ENCODE assay signal across 1 cellular context in the genomic region with DNA sequence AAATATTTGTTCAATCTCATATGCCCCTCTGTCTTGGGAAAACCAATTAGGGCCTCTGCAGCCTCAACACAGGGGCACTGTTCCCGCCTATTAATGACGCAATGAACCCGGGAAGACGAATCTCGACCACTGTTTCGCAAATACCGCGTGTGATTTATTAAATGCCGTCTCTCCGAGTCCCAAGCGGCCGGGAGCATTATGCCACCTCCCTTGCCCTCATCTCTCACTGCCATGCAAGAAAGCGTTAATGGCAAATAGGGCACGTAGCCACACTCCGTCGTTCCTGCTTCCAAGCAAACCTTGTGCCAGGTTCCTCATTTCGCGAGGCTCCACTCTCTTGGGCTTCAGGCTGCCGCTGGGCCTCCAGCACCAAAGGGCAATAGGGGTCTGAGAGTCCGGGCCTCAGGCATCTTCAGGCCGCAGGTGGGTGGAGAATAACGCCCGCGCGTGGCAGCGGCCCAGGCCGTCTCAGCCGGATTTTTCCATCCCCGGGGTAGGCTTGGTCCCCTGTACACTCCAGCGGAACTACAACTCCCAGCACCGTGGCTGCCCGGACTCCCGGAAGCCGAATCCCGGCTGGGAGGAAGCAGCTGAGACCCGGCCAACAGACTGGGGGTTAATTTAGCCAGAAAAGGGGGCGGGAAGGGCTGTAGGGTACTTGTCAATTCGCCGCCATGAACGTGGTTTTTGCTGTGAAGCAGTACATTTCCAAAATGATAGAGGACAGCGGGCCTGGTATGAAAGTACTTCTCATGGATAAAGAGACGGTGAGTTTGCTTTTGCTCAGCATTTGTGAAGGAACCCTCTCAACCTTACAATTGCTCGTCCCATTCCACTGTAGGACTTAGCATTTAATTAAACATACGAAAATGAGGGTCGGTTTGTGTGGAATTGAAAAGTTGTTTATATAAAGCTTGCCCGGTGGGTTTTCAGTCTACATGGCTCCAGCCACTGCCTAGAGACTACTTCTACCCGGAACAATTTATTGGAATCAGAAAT.
TF ChIP-seq lines count a peak whose summit lies in the region.

A gene with protein sequence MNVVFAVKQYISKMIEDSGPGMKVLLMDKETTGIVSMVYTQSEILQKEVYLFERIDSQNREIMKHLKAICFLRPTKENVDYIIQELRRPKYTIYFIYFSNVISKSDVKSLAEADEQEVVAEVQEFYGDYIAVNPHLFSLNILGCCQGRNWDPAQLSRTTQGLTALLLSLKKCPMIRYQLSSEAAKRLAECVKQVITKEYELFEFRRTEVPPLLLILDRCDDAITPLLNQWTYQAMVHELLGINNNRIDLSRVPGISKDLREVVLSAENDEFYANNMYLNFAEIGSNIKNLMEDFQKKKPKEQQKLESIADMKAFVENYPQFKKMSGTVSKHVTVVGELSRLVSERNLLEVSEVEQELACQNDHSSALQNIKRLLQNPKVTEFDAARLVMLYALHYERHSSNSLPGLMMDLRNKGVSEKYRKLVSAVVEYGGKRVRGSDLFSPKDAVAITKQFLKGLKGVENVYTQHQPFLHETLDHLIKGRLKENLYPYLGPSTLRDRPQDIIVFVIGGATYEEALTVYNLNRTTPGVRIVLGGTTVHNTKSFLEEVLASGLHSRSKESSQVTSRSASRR (plus strand): TSS at position 593 of the 999 bp plus-strand sequence. CDS start 82 bp downstream, at position 675.

TF ChIP-seq in HEK293, 187 proteins besides CTCF, POLR2A, EP300 and RAD21 (continued from another document and continues in another):
- TF ChIP-seq, protein P1, sequence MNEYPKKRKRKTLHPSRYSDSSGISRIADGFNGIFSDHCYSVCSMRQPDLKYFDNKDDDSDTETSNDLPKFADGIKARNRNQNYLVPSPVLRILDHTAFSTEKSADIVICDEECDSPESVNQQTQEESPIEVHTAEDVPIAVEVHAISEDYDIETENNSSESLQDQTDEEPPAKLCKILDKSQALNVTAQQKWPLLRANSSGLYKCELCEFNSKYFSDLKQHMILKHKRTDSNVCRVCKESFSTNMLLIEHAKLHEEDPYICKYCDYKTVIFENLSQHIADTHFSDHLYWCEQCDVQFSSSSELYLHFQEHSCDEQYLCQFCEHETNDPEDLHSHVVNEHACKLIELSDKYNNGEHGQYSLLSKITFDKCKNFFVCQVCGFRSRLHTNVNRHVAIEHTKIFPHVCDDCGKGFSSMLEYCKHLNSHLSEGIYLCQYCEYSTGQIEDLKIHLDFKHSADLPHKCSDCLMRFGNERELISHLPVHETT (tag by site-specific recombination; IDR thresholded peaks at IDR 0.05) = peak; percentile 93
- TF ChIP-seq ZNF302 (tag by site-specific recombination; IDR thresholded peaks at IDR 0.05; ENCODE audit: low read depth) (no peak), ZNF24 (tag by site-specific recombination; IDR thresholded peaks at IDR 0.05) (peak; percentile 7), SALL2 (tag by site-specific recombination; IDR thresholded peaks at IDR 0.05; ENCODE audit: borderline replicate concordance) (no peak), ZNF274 (IDR thresholded peaks at IDR 0.05; ENCODE audit: low read length) (no peak), ZNF274 (tag by site-specific recombination; IDR thresholded peaks at IDR 0.05; ENCODE audit: borderline replicate concordance) (no peak), GFI1B (tag by site-specific recombination; IDR thresholded peaks at IDR 0.05) (peak; percentile 96), ZNF140 (tag by site-specific recombination; IDR thresholded peaks at IDR 0.05) (no peak), ZNF138 (tag by site-specific recombination; IDR thresholded peaks at IDR 0.05; ENCODE audit: borderline replicate concordance) (no peak), SCRT1 (tag by site-specific recombination; IDR thresholded peaks at IDR 0.05; ENCODE audit: borderline replicate concordance) (no peak; the same call in 1 of the 2 replicates), ZFP69B (tag by site-specific recombination; IDR thresholded peaks at IDR 0.05) (peak; percentile 76), ZNF776 (tag by site-specific recombination; IDR thresholded peaks at IDR 0.05; ENCODE audit: borderline replicate concordance) (no peak), ZNF549 (tag by site-specific recombination; IDR thresholded peaks at IDR 0.05) (no peak), ZNF157 (tag by site-specific recombination; IDR thresholded peaks at IDR 0.05) (no peak), ZNF223 (tag by site-specific recombination; IDR thresholded peaks at IDR 0.05) (no peak), ZEB2 (tag by site-specific recombination; IDR thresholded peaks at IDR 0.05) (peak; percentile 97), ZNF544 (tag by site-specific recombination; IDR thresholded peaks at IDR 0.05) (no peak), ZNF433 (tag by site-specific recombination; IDR thresholded peaks at IDR 0.05; ENCODE audit: low read depth) (no peak), ZNF837 (tag by site-specific recombination; IDR thresholded peaks at IDR 0.05) (no peak), ZNF747 (tag by site-specific recombination; IDR thresholded peaks at IDR 0.05) (no peak), ZNF155 (tag by site-specific recombination; IDR thresholded peaks at IDR 0.05) (no peak), ZBTB20 (tag by site-specific recombination; IDR thresholded peaks at IDR 0.05) (peak; percentile 100), ZNF248 (tag by site-specific recombination; IDR thresholded peaks at IDR 0.05) (no peak), ZNF114 (tag by site-specific recombination; IDR thresholded peaks at IDR 0.05) (no peak), ZNF561 (tag by site-specific recombination; IDR thresholded peaks at IDR 0.05; ENCODE audit: borderline replicate concordance) (peak; percentile 48; the same call in 1 of the 2 replicates), ZNF184 (tag by site-specific recombination; IDR thresholded peaks at IDR 0.05) (no peak)
- TF ChIP-seq, protein P2, sequence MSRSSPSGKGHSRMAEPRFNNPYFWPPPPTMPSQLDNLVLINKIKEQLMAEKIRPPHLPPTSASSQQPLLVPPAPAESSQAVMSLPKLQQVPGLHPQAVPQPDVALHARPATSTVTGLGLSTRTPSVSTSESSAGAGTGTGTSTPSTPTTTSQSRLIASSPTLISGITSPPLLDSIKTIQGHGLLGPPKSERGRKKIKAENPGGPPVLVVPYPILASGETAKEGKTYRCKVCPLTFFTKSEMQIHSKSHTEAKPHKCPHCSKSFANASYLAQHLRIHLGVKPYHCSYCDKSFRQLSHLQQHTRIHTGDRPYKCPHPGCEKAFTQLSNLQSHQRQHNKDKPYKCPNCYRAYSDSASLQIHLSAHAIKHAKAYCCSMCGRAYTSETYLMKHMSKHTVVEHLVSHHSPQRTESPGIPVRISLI (tag by site-specific recombination; IDR thresholded peaks at IDR 0.05) = no peak
- TF ChIP-seq, protein P3, sequence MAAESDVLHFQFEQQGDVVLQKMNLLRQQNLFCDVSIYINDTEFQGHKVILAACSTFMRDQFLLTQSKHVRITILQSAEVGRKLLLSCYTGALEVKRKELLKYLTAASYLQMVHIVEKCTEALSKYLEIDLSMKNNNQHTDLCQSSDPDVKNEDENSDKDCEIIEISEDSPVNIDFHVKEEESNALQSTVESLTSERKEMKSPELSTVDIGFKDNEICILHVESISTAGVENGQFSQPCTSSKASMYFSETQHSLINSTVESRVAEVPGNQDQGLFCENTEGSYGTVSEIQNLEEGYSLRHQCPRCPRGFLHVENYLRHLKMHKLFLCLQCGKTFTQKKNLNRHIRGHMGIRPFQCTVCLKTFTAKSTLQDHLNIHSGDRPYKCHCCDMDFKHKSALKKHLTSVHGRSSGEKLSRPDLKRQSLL (tag by site-specific recombination; IDR thresholded peaks at IDR 0.05) = 0 out of 2 replicates have a peak, but pooled peaks have one; percentile 22
- TF ChIP-seq, protein P4, sequence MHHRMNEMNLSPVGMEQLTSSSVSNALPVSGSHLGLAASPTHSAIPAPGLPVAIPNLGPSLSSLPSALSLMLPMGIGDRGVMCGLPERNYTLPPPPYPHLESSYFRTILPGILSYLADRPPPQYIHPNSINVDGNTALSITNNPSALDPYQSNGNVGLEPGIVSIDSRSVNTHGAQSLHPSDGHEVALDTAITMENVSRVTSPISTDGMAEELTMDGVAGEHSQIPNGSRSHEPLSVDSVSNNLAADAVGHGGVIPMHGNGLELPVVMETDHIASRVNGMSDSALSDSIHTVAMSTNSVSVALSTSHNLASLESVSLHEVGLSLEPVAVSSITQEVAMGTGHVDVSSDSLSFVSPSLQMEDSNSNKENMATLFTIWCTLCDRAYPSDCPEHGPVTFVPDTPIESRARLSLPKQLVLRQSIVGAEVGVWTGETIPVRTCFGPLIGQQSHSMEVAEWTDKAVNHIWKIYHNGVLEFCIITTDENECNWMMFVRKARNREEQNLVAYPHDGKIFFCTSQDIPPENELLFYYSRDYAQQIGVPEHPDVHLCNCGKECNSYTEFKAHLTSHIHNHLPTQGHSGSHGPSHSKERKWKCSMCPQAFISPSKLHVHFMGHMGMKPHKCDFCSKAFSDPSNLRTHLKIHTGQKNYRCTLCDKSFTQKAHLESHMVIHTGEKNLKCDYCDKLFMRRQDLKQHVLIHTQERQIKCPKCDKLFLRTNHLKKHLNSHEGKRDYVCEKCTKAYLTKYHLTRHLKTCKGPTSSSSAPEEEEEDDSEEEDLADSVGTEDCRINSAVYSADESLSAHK (tag by site-specific recombination; IDR thresholded peaks at IDR 0.05) = no peak; the same call in 1 of the 2 replicates
- TF ChIP-seq, protein P5, sequence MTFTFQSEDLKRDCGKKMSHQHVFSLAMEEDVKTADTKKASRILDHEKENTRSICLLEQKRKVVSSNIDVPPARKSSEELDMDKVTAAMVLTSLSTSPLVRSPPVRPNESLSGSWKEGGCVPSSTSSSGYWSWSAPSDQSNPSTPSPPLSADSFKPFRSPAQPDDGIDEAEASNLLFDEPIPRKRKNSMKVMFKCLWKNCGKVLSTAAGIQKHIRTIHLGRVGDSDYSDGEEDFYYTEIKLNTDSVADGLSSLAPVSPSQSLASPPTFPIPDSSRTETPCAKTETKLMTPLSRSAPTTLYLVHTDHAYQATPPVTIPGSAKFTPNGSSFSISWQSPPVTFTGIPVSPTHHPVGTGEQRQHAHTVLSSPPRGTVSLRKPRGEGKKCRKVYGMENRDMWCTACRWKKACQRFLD (tag by site-specific recombination; IDR thresholded peaks at IDR 0.05) = peak; percentile 54; the same call in 1 of the 2 replicates
- TF ChIP-seq, protein P6, sequence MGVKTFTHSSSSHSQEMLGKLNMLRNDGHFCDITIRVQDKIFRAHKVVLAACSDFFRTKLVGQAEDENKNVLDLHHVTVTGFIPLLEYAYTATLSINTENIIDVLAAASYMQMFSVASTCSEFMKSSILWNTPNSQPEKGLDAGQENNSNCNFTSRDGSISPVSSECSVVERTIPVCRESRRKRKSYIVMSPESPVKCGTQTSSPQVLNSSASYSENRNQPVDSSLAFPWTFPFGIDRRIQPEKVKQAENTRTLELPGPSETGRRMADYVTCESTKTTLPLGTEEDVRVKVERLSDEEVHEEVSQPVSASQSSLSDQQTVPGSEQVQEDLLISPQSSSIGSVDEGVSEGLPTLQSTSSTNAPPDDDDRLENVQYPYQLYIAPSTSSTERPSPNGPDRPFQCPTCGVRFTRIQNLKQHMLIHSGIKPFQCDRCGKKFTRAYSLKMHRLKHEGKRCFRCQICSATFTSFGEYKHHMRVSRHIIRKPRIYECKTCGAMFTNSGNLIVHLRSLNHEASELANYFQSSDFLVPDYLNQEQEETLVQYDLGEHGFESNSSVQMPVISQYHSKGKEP (tag by site-specific recombination; IDR thresholded peaks at IDR 0.05) = no peak; the same call in none of the 2 replicates
- TF ChIP-seq, protein P7, sequence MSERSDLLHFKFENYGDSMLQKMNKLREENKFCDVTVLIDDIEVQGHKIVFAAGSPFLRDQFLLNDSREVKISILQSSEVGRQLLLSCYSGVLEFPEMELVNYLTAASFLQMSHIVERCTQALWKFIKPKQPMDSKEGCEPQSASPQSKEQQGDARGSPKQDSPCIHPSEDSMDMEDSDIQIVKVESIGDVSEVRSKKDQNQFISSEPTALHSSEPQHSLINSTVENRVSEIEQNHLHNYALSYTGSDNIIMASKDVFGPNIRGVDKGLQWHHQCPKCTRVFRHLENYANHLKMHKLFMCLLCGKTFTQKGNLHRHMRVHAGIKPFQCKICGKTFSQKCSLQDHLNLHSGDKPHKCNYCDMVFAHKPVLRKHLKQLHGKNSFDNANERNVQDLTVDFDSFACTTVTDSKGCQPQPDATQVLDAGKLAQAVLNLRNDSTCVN (tag by site-specific recombination; optimal IDR thresholded peaks at IDR 0.05) = peak; percentile 58
- TF ChIP-seq, protein P8, sequence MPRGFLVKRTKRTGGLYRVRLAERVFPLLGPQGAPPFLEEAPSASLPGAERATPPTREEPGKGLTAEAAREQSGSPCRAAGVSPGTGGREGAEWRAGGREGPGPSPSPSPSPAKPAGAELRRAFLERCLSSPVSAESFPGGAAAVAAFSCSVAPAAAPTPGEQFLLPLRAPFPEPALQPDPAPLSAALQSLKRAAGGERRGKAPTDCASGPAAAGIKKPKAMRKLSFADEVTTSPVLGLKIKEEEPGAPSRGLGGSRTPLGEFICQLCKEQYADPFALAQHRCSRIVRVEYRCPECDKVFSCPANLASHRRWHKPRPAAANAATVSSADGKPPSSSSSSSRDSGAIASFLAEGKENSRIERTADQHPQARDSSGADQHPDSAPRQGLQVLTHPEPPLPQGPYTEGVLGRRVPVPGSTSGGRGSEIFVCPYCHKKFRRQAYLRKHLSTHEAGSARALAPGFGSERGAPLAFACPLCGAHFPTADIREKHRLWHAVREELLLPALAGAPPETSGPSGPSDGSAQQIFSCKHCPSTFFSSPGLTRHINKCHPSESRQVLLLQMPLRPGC (tag by site-specific recombination; IDR thresholded peaks at IDR 0.05) = no peak; the same call in 1 of the 2 replicates
- TF ChIP-seq, protein P9, sequence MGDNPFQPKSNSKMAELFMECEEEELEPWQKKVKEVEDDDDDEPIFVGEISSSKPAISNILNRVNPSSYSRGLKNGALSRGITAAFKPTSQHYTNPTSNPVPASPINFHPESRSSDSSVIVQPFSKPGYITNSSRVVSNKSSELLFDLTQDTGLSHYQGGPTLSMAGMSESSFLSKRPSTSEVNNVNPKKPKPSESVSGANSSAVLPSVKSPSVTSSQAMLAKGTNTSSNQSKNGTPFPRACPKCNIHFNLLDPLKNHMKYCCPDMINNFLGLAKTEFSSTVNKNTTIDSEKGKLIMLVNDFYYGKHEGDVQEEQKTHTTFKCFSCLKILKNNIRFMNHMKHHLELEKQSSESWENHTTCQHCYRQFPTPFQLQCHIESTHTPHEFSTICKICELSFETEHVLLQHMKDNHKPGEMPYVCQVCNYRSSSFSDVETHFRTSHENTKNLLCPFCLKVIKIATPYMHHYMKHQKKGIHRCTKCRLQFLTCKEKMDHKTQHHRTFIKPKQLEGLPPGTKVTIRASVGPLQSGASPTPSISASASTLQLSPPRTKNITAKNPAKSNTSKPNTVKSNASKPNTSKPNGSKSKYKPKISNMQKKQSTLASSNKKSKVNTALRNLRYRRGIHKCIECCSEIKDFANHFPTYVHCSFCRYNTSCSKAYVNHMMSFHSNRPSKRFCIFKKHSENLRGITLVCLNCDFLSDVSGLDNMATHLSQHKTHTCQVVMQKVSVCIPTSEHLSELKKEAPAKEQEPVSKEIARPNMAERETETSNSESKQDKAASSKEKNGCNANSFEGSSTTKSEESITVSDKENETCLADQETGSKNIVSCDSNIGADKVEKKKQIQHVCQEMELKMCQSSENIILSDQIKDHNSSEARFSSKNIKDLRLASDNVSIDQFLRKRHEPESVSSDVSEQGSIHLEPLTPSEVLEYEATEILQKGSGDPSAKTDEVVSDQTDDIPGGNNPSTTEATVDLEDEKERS (tag by site-specific recombination; IDR thresholded peaks at IDR 0.05) = 0 out of 2 replicates have a peak, but pooled peaks have one; percentile 51
